13 cellular contexts compared by ENCODE assay signal in genomic region chr10:71390921-71391690, GRCh38. TPM values are rescaled to one million over a fixed set of nuclear protein-coding genes. Genes with fewer than 3 reads are reported as not detected.
DNase-seq lines count a peak whose midpoint lies in the region; TF ChIP-seq lines count a peak whose summit lies in the region.
"Had no signal": no experiment of that assay in that cellular context is flagged by ENCODE, and none has a peak within 500 bp of the region (broad histone marks: within the 10 kb centered on the region; RNA-seq: fewer than 3 reads in every experiment).

No MANE protein-coding gene starts in this region.

- H3K27me3 Mint-ChIP-seq in endodermal cell (ENCODE audit: insufficient read depth): peaks cover 46% of the 10 kb centered on the region

- H3K4me1 ChIP-seq in HEK293 (ENCODE audit: control insufficient read depth, insufficient read depth, low read length): no peaks in the 10 kb centered on the region
- H3K4me1 ChIP-seq in endodermal cell (ENCODE audit: control insufficient read depth, insufficient read depth, low read length): no peaks in the 10 kb centered on the region

- TF ChIP-seq CTCF in HEK293 (tag by site-specific recombination; IDR thresholded peaks at IDR 0.05) (no peak), endodermal cell (conservative IDR thresholded peaks at IDR 0.05) (no peak)

- peaks cover 2% of the 10 kb centered on the region for H3K4me1 Mint-ChIP-seq in endodermal cell

- H3K36me3 Mint-ChIP-seq in endodermal cell (ENCODE audit: low read depth): no peaks in the 10 kb centered on the region
- H3K36me3 Mint-ChIP-seq: CD4-positive, alpha-beta memory T cell had no signal

- POLR2A ChIA-PET in HEK293 (lab: Yijun Ruan, JAX): no interaction called here

- H3K9me3 Mint-ChIP-seq in endodermal cell: no peaks in the 10 kb centered on the region
- H3K9me3 Mint-ChIP-seq: CD4-positive, alpha-beta memory T cell had no signal

- peaks cover 38% of the 10 kb centered on the region for H3K27me3 ChIP-seq in endodermal cell (ENCODE audit: control insufficient read depth, insufficient read depth, low read length, poor library complexity, severe bottlenecking)

- H3K4me3 Mint-ChIP-seq in endodermal cell: no peak overlapping the region

- H3K9me3 ChIP-seq in HEK293 (ENCODE audit: control insufficient read depth, insufficient read depth, low read depth, low read length) (no peaks in the 10 kb centered on the region), endodermal cell (ENCODE audit: control insufficient read depth, low read length) (no peaks in the 10 kb centered on the region)

- 87 to 100% methylated on average over 1 to 3 of the region's 3 CpGs for WGBS in endodermal cell (ENCODE audit: insufficient coverage in 1 of 2, insufficient read length in 1 of 2), 2 experiments

- H3K4me3 ChIP-seq in HEK293 (ENCODE audit: low read depth, low read length) (no peak overlapping the region), endodermal cell (ENCODE audit: low read length) (no peak overlapping the region)
- H3K4me3 ChIP-seq: SK-N-MC had no signal

- CTCF ChIA-PET in HEK293 (lab: Yijun Ruan, JAX): interaction anchor here (0.6 to 0.7 kb wide), 2 partner anchors 52 to 179 kb away, joined by 3 to 4 read pairs; no protein-coding TSS in a partner anchor

- H3K27ac ChIP-seq in HEK293 (ENCODE audit: extremely low read depth, low read depth, low read length): no peak overlapping the region
- no peak overlapping the region for H3K27ac ChIP-seq in endodermal cell (ENCODE audit: low read depth, low read length)
- H3K27ac ChIP-seq in temporal lobe (ENCODE audit: low read depth, low read length): peak overlapping the region; percentile 82
- H3K27ac ChIP-seq: SK-N-MC had no signal

- peak; percentile 75 for DNase-seq in NCI-H2107 treated with DMSO at 0.1 percent for 48 hours (lab: John Stamatoyannopoulos, UW; ENCODE audit: unreplicated experiment)
- peak; percentile 36 for DNase-seq in endodermal cell
- no peak for DNase-seq in germinal center (ENCODE audit: low spot score)
- no peak for DNase-seq in NCI-H446 treated with DMSO at 0.1 percent for 48 hours (lab: John Stamatoyannopoulos, UW)
- no peak for DNase-seq in medulla oblongata (ENCODE audit: extremely low spot score)
- DNase-seq: CD4-positive, alpha-beta memory T cell; KG1; NCI-H1417 treated with DMSO at 0.1 percent for 48 hours; NCI-H1930; Right ventricle myocardium superior had no signal

- H3K27ac Mint-ChIP-seq in endodermal cell: no peak overlapping the region
- H3K27ac Mint-ChIP-seq: CD4-positive, alpha-beta memory T cell had no signal

- H3K36me3 ChIP-seq in HEK293 (ENCODE audit: control insufficient read depth in 2 of 2, insufficient read depth in 1 of 2, low read length in 2 of 2): no peaks in the 10 kb centered on the region
- no peaks in the 10 kb centered on the region for H3K36me3 ChIP-seq in endodermal cell (ENCODE audit: control insufficient read depth, insufficient read depth, low read length)

- H3K9ac ChIP-seq in endodermal cell (ENCODE audit: extremely low read depth, low read length, poor library complexity, severe bottlenecking): no peak overlapping the region

TF ChIP-seq in HEK293, 187 proteins besides CTCF, POLR2A, EP300 and RAD21:
- TF ChIP-seq PRDM10 (tag by site-specific recombination; IDR thresholded peaks at IDR 0.05) (peak; percentile 56), ZNF366 (tag by site-specific recombination; conservative IDR thresholded peaks at IDR 0.05) (no peak), ZNF341 (tag by site-specific recombination; IDR thresholded peaks at IDR 0.05; ENCODE audit: low read depth) (no peak), ZNF18 (tag by site-specific recombination; IDR thresholded peaks at IDR 0.05) (no peak)

RNA-seq across cellular contexts. Expression of gene CDH23, which starts 5.6 kb away (rescaled TPM):
- total RNA-seq in endodermal cell: 1 to 10 TPM; 2.1 to 4.2 TPM
- 9.2 TPM for polyA plus RNA-seq in endodermal cell (2013, experiment 1 of 2)
- polyA plus RNA-seq in endodermal cell (2013, experiment 2 of 2): 10.8 TPM
- 3.4 TPM for total RNA-seq in temporal lobe

Comparison
In these comparisons a context has a peak if more than half of its experiments do, and no peak if none do; other contexts are left out.
1. DNase-seq: peak in NCI-H2107 treated with DMSO at 0.1 percent for 48 hours (single experiment) and endodermal cell (single experiment); none in germinal center (single experiment), NCI-H446 treated with DMSO at 0.1 percent for 48 hours (single experiment) and medulla oblongata (single experiment).